20 cellular contexts compared by ENCODE assay signal in genomic region chr20:19370076-19371075, GRCh38.
"Had no signal": no experiment of that assay in that cellular context is flagged by ENCODE, and none has a peak within 500 bp of the region (broad histone marks: within the 10 kb centered on the region; RNA-seq: fewer than 3 reads in every experiment).

No MANE protein-coding gene starts in this region.

- H3K9me3 Mint-ChIP-seq: activated naive CD8-positive, alpha-beta T cell treated with anti-CD3 and anti-CD28 coated beads, Interleukin-2, amount 10 ng/mL, durations not matched to agents 7 days and 5 days; mesothelial cell of epicardium; T-helper 2 cell treated with Interferon-gamma antibody and Interleukin-4, amounts not matched to agents 5 μg/mL and 100 μg/mL, for 36 hours; WTC11 had no signal

- H3K27ac Mint-ChIP-seq: activated CD4-positive, alpha-beta T cell treated with anti-CD3 and anti-CD28 coated beads for 36 hours; activated naive CD8-positive, alpha-beta T cell treated with anti-CD3 and anti-CD28 coated beads, Interleukin-2, amount 10 ng/mL, durations not matched to agents 7 days and 5 days; activated T-helper 1 cell treated with anti-CD3 and anti-CD28 coated beads, Interleukin-12 subunit alpha, Interleukin-12 subunit beta, Interleukin-2, Interleukin-4 antibody, amounts not matched to agents 30 ng/mL and 10 ng/mL and 1 ng/mL, durations not matched to agents 14 hours and 24 hours and 36 hours; brain; mesothelial cell of epicardium; progenitor cell of endocrine pancreas; T-helper 2 cell treated with Interferon-gamma antibody and Interleukin-4, amounts not matched to agents 5 μg/mL and 100 μg/mL, for 36 hours; WTC11 had no signal

- H3K27me3 Mint-ChIP-seq: activated naive CD8-positive, alpha-beta T cell treated with anti-CD3 and anti-CD28 coated beads, Interleukin-2, amount 10 ng/mL, durations not matched to agents 7 days and 5 days; brain; central memory CD8-positive, alpha-beta T cell had no signal

- ATAC-seq: activated CD4-positive, alpha-beta T cell treated with anti-CD3 and anti-CD28 coated beads for 36 hours; left lung; WTC11 had no signal

- DNase-seq: activated CD4-positive, alpha-beta T cell treated with anti-CD3 and anti-CD28 coated beads for 36 hours; activated CD4-positive, alpha-beta T cell treated with anti-CD3 and anti-CD28 coated beads, Interleukin-2, amount 50 U/mL, for 48 hours; activated naive CD8-positive, alpha-beta T cell treated with anti-CD3 and anti-CD28 coated beads, Interleukin-2, amount 10 ng/mL, durations not matched to agents 7 days and 5 days; activated T-cell treated with anti-CD3 and anti-CD28 coated beads for 4 hours; anterior cingulate cortex; colonic mucosa; hypothalamus; left lung; occipital lobe; stimulated activated CD4-positive, alpha-beta T cell treated with anti-CD3 and anti-CD28 coated beads, Interleukin-2, amount 100 ng/mL, for 24 hours; stimulated activated naive CD4-positive, alpha-beta T cell treated with Interleukin-2 at 50 U/mL for 16 hours; tibial artery; uterus had no signal

- H3K36me3 Mint-ChIP-seq: activated naive CD8-positive, alpha-beta T cell treated with anti-CD3 and anti-CD28 coated beads, Interleukin-2, amount 10 ng/mL, durations not matched to agents 7 days and 5 days; brain; mesothelial cell of epicardium; WTC11 had no signal

- H3K4me1 Mint-ChIP-seq: activated CD4-positive, alpha-beta T cell treated with anti-CD3 and anti-CD28 coated beads for 36 hours; activated naive CD8-positive, alpha-beta T cell treated with anti-CD3 and anti-CD28 coated beads, Interleukin-2, amount 10 ng/mL, durations not matched to agents 7 days and 5 days; central memory CD8-positive, alpha-beta T cell had no signal

- H3K4me3 Mint-ChIP-seq: activated CD4-positive, alpha-beta T cell treated with anti-CD3 and anti-CD28 coated beads for 36 hours; activated naive CD8-positive, alpha-beta T cell treated with anti-CD3 and anti-CD28 coated beads, Interleukin-2, amount 10 ng/mL, durations not matched to agents 7 days and 5 days; activated T-helper 1 cell treated with anti-CD3 and anti-CD28 coated beads, Interleukin-12 subunit alpha, Interleukin-12 subunit beta, Interleukin-2, Interleukin-4 antibody, amounts not matched to agents 30 ng/mL and 10 ng/mL and 1 ng/mL, durations not matched to agents 14 hours and 24 hours and 36 hours; brain; central memory CD8-positive, alpha-beta T cell; mesothelial cell of epicardium; T-helper 2 cell treated with Interferon-gamma antibody and Interleukin-4, amounts not matched to agents 5 μg/mL and 100 μg/mL, for 36 hours; WTC11 had no signal
